In genomic region chr1:44327679-44328491, GRCh38 we compare ENCODE assay signal across 8 cellular contexts. TPM values are rescaled to one million over a fixed set of nuclear protein-coding genes. Genes with fewer than 3 reads are reported as not detected.
DNase-seq lines count a peak whose midpoint lies in the region; ATAC-seq and TF ChIP-seq lines count a peak whose summit lies in the region.

No MANE protein-coding gene starts in this region.

- CTCF ChIA-PET in HCT116 (lab: Charles Lee) = interaction anchor here (1.5 to 1.7 kb wide), 2 partner anchors 8 to 10 kb away, joined by 4 to 7 read pairs; no protein-coding TSS in a partner anchor

- peak overlapping the region in 1 of 2 experiments; percentile 23; a peak in 2 of 4 replicates for H3K4me3 ChIP-seq in HCT116 (replicated peaks in 1 of 2; ENCODE audit: low read depth in 1 of 2, low read length in 2 of 2)

- DNase-seq in HCT116 (ENCODE audit: low read depth, low spot score) (peak; percentile 96), NCI-H82 (lab: John Stamatoyannopoulos, UW) (peak; percentile 88), epithelial cell of prostate (ENCODE audit: low read depth, low spot score) (peak; percentile 100), myocyte (ENCODE audit: low read depth) (peak; percentile 98)
- no peak for DNase-seq in stimulated activated CD4-positive, alpha-beta T cell treated with anti-CD3 and anti-CD28 coated beads, Interleukin-4, amount 100 ng/mL, for 4 hours
- no peak for DNase-seq in activated CD4-positive, CD25-positive, alpha-beta regulatory T cell treated with anti-CD3 and anti-CD28 coated beads, Interleukin-2, amount 50 U/mL, for 72 hours

- peak overlapping the region; percentile 65 for H3K4me2 ChIP-seq in HCT116 (ENCODE audit: low read length)

- TF ChIP-seq POLR2A in HCT116 (IDR thresholded peaks at IDR 0.05; ENCODE audit: borderline replicate concordance, extremely low read depth, insufficient read depth, insufficient read length) = no peak

- POLR2A ChIA-PET in HCT116 (lab: Charles Lee) = interaction anchor here (0.7 to 1.0 kb wide), 2 partner anchors 304 to 375 kb away, joined by 3 read pairs; no protein-coding TSS in a partner anchor

- H3K9me2 ChIP-seq in HCT116 (ENCODE audit: insufficient read depth) = no peaks in the 10 kb centered on the region

- H3K4me1 ChIP-seq in HCT116 (ENCODE audit: control insufficient read depth in 1 of 2, insufficient read depth in 2 of 2, low read length in 2 of 2) = peaks cover 28 to 31% of the 10 kb centered on the region in 2 experiments

- no peaks in the 10 kb centered on the region; the same call in 1 of the 2 replicates for H4K20me1 ChIP-seq in HCT116 (ENCODE audit: insufficient read depth)

- TF ChIP-seq CTCF in HCT116 (IDR thresholded peaks at IDR 0.05 in 2 of 3, conservative IDR thresholded peaks at IDR 0.05 in 1 of 3; ENCODE audit: borderline replicate concordance in 1 of 3, insufficient read depth in 1 of 3, low read depth in 2 of 3, low read length in 2 of 3) = no peak

- RAD21 ChIA-PET in HCT116 (lab: Charles Lee; ENCODE audit: low non-redundant PET in 1 of 2, low total read pairs in 2 of 2, uncharacterized antibody in 2 of 2, unreplicated experiment in 2 of 2) = interaction anchor here in 1 of 2 experiments (0.8 kb wide), 1 partner anchor 267 kb away, joined by 3 read pairs; no protein-coding TSS in a partner anchor

- H2AFZ ChIP-seq in HCT116 (ENCODE audit: low read depth, low read length, poor library complexity, severe bottlenecking) = no peak overlapping the region

- intact Hi-C loops in HCT116 (cut with micrococcal nuclease) = no loop called here

- peaks cover 19% of the 10 kb centered on the region for H3K79me2 ChIP-seq in HCT116 (ENCODE audit: insufficient read depth, low read length)

- H3K9ac ChIP-seq in HCT116 (ENCODE audit: low read length) = peak overlapping the region; percentile 29

- no peaks in the 10 kb centered on the region for H3K9me3 ChIP-seq in HCT116 (ENCODE audit: control insufficient read depth in 1 of 2, insufficient read depth in 1 of 2, low read depth in 1 of 2, low read length in 2 of 2)

- BruUV-seq in HCT116 (replicated peaks; lab: Mats Ljungman, UMichigan) = no TSS peak

- H3K27ac ChIP-seq in HCT116 (ENCODE audit: low read depth, low read length) (peak overlapping the region; percentile 25), epithelial cell of prostate (peak overlapping the region; percentile 65)

- no peak for TF ChIP-seq RAD21 in HCT116 (IDR thresholded peaks at IDR 0.05; ENCODE audit: low read depth)

- H3K27me3 ChIP-seq in HCT116 (ENCODE audit: insufficient read depth, low read length) = no peaks in the 10 kb centered on the region

- H3K36me3 ChIP-seq in HCT116 (ENCODE audit: control insufficient read depth in 1 of 2, insufficient read depth in 2 of 2, low read length in 2 of 2) = no peaks in the 10 kb centered on the region

- ATAC-seq in HCT116 (peak; percentile 96), GM18520 (IDR thresholded peaks at IDR 0.05; ENCODE audit: unreplicated experiment) (no peak), GM21825 (IDR thresholded peaks at IDR 0.05; ENCODE audit: unreplicated experiment) (no peak)

TF ChIP-seq in HCT116, 20 proteins besides CTCF, POLR2A, EP300 and RAD21:
- TF ChIP-seq SIN3A (IDR thresholded peaks at IDR 0.05; ENCODE audit: low read depth) = no peak; the same call in 1 of the 2 replicates
- TF ChIP-seq FOSL1 (IDR thresholded peaks at IDR 0.05; ENCODE audit: low read depth) = peak; percentile 83
- no peak; the same call in 1 of the 2 replicates for TF ChIP-seq SRF (IDR thresholded peaks at IDR 0.05; ENCODE audit: low read depth)
- no peak for TF ChIP-seq REST (IDR thresholded peaks at IDR 0.05; ENCODE audit: low read depth)
- TF ChIP-seq YY1 (IDR thresholded peaks at IDR 0.05; ENCODE audit: extremely low read depth, insufficient replicate concordance, low read depth, low read length) = peak; percentile 55
- peak; percentile 83; the same call in 1 of the 2 replicates for TF ChIP-seq CBX3 (IDR thresholded peaks at IDR 0.05; ENCODE audit: low read depth)
- peak; percentile 84 for TF ChIP-seq POLR2AphosphoS5 (IDR thresholded peaks at IDR 0.05; ENCODE audit: low read depth, low read length)
- TF ChIP-seq CEBPB (IDR thresholded peaks at IDR 0.05; ENCODE audit: low read depth) = peak; percentile 99
- peak; percentile 50 for TF ChIP-seq ZBTB33 (IDR thresholded peaks at IDR 0.05; ENCODE audit: extremely low read depth, insufficient replicate concordance, low read length)
- no peak for TF ChIP-seq ZNF274 (IDR thresholded peaks at IDR 0.05; ENCODE audit: low read depth, low read length)
- TF ChIP-seq EGR1 (IDR thresholded peaks at IDR 0.05; ENCODE audit: low read depth) = peak; percentile 97
- TF ChIP-seq TCF7L2 (IDR thresholded peaks at IDR 0.05; ENCODE audit: borderline replicate concordance, extremely low read depth, insufficient read depth, insufficient read length) = no peak
- TF ChIP-seq JUND (IDR thresholded peaks at IDR 0.05) = peak; percentile 86
- TF ChIP-seq, protein P1, sequence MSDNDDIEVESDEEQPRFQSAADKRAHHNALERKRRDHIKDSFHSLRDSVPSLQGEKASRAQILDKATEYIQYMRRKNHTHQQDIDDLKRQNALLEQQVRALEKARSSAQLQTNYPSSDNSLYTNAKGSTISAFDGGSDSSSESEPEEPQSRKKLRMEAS (IDR thresholded peaks at IDR 0.05) = peak; percentile 75
- TF ChIP-seq SP1 (IDR thresholded peaks at IDR 0.05; ENCODE audit: low read depth) = peak; percentile 89
TF ChIP-seq in HCT116: peak in this region for 10.

RNA-seq across cellular contexts. Expression of gene ERI3, which starts 27.2 kb away (rescaled TPM):
- 74.2 TPM for total RNA-seq in HCT116 (2021; ENCODE audit: unreplicated experiment)
- 58.1 and 63.1 TPM in 2 replicates for polyA plus RNA-seq in HCT116 (2012)
- total RNA-seq in myocyte = 72.1 and 80.2 TPM in 2 replicates
- polyA plus RNA-seq in myocyte (2012) = 85.0 TPM

Comparison
In these comparisons a context has a peak if more than half of its experiments do, and no peak if none do; other contexts are left out.
1. DNase-seq: peak in HCT116 (single experiment), NCI-H82 (single experiment), epithelial cell of prostate (single experiment) and myocyte (single experiment); none in stimulated activated CD4-positive, alpha-beta T cell treated with anti-CD3 and anti-CD28 coated beads, Interleukin-4, amount 100 ng/mL, for 4 hours (0 of 2) and activated CD4-positive, CD25-positive, alpha-beta regulatory T cell treated with anti-CD3 and anti-CD28 coated beads, Interleukin-2, amount 50 U/mL, for 72 hours (single experiment).